Comparison of ENCODE assay signal across 22 cellular contexts in the genomic region with DNA sequence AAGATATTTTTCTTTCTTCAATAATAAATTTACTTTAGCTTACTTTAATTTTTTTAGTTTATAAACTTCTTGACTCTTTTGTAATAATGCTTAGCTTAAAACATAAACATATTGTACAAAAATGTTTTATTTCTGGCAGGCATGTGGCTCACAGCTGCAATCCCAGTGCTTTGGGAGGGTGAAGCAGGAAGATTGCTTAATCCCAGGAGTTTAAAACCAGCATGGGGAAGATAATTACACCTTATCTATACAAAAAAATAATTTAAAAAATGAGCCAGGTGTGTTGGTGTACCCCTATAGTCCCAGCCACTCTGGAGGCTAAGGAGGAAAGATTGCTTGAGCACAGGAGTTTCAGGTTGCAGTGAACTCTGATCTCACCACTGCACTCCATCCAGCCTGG.
"Had no signal": no experiment of that assay in that cellular context is flagged by ENCODE, and none has a peak within 500 bp of the region (broad histone marks: within the 10 kb centered on the region; RNA-seq: fewer than 3 reads in every experiment).

No MANE protein-coding gene starts in this region.

- H3K4me1 ChIP-seq: foreskin keratinocyte, pancreas had no signal

- ATAC-seq: foreskin keratinocyte, left cardiac atrium, pancreas, right cardiac atrium had no signal

- H3K27me3 ChIP-seq: esophagus muscularis mucosa, foreskin keratinocyte, pancreas, stomach, transverse colon had no signal

- H3K9me3 ChIP-seq: esophagus muscularis mucosa, left ventricle myocardium inferior, pancreas, stomach, thoracic aorta, transverse colon had no signal

- DNase-seq: cortex of kidney; effector memory CD4-positive, alpha-beta T cell; foreskin keratinocyte; immature natural killer cell; kidney; left cardiac atrium; left ventricle myocardium inferior; mesenchymal stem cell; naive B cell; occipital lobe; pancreas; right cardiac atrium; small intestine; stimulated activated CD4-positive, alpha-beta T cell treated with anti-CD3 and anti-CD28 coated beads, Interleukin-12 subunit alpha, Interleukin-12 subunit beta, amount 100 ng/mL, for 4 hours; stimulated activated naive CD4-positive, alpha-beta T cell; stomach; substantia nigra; transverse colon had no signal

- H3K36me3 ChIP-seq: esophagus muscularis mucosa, left ventricle myocardium inferior, pancreas, stomach, thoracic aorta, transverse colon had no signal

- H3K4me3 ChIP-seq: esophagus muscularis mucosa, left ventricle myocardium inferior, lung, pancreas, stomach, thoracic aorta, transverse colon had no signal

- H3K27ac ChIP-seq: epithelial cell of prostate, esophagus muscularis mucosa, foreskin keratinocyte, left ventricle myocardium inferior, pancreas, stomach, thoracic aorta, transverse colon had no signal
